1 cellular context compared by ENCODE assay signal in the genomic region with DNA sequence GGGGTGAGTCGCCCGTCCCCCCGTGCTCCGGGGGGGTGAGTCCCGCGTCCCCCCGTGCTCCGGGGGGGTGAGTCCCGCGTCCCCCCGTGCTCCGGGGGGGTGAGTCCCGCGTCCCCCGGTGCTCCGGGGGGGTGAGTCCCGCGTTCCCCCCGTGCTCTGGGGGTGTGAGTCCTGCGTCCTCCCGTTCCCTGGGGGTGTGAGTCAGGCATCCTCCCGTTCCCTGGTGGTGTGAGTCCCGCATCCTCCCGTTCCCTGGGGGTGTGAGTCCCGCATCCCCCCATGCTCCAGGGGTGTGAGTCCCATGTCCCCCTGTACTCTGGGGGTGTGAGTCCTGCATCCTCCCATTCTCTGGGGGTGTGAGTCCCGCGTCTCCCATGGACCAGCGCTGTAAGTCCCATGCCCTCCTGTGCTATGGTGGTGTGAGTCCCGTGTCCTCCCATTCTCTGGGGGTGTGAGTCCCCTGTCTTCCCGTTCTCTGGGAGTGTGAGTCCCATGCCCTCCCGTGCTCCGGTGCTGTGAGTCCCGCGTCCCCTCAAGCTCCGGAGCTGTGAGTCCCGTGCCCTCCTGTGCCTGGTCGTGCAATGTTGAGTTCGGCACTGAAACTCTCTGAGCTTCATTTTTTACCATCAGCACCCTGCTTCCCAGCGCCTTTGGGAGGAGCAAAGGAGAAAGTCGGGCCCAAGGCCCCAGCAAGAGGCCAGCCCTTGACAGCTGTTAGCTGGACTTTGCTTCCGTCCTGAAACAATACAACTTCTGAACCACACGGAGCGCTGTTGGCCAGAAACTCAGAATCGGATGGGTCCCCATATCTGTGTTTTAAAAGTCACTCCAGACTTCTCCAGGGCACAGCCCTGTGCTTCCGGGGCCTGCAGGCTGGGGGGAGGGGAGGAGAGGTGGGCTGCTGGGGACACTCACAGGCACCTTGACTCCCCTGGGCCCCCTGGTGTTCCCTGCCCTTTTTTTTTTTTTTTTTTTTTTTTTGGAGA.
TF ChIP-seq lines count a peak whose summit lies in the region.

No MANE protein-coding gene starts in this region.

TF ChIP-seq in HepG2, 621 proteins besides CTCF, POLR2A, EP300 and RAD21 (continued from another document and continues in another):
- TF ChIP-seq, protein P1, sequence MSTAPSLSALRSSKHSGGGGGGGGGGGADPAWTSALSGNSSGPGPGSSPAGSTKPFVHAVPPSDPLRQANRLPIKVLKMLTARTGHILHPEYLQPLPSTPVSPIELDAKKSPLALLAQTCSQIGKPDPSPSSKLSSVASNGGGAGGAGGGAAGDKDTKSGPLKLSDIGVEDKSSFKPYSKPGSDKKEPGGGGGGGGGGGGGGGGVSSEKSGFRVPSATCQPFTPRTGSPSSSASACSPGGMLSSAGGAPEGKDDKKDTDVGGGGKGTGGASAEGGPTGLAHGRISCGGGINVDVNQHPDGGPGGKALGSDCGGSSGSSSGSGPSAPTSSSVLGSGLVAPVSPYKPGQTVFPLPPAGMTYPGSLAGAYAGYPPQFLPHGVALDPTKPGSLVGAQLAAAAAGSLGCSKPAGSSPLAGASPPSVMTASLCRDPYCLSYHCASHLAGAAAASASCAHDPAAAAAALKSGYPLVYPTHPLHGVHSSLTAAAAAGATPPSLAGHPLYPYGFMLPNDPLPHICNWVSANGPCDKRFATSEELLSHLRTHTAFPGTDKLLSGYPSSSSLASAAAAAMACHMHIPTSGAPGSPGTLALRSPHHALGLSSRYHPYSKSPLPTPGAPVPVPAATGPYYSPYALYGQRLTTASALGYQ (CRISPR knock-in tag; IDR thresholded peaks at IDR 0.05), result no peak
- no peak for TF ChIP-seq ZNF652 (CRISPR knock-in tag; IDR thresholded peaks at IDR 0.05; ENCODE audit: borderline replicate concordance, low read depth)
- TF ChIP-seq, protein P2, sequence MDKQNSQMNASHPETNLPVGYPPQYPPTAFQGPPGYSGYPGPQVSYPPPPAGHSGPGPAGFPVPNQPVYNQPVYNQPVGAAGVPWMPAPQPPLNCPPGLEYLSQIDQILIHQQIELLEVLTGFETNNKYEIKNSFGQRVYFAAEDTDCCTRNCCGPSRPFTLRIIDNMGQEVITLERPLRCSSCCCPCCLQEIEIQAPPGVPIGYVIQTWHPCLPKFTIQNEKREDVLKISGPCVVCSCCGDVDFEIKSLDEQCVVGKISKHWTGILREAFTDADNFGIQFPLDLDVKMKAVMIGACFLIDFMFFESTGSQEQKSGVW (CRISPR knock-in tag; IDR thresholded peaks at IDR 0.05; ENCODE audit: borderline replicate concordance), result no peak
- TF ChIP-seq ZNF331 (CRISPR knock-in tag; IDR thresholded peaks at IDR 0.05), result peak; percentile 22; the same call in 1 of the 2 replicates
- TF ChIP-seq, protein P3, sequence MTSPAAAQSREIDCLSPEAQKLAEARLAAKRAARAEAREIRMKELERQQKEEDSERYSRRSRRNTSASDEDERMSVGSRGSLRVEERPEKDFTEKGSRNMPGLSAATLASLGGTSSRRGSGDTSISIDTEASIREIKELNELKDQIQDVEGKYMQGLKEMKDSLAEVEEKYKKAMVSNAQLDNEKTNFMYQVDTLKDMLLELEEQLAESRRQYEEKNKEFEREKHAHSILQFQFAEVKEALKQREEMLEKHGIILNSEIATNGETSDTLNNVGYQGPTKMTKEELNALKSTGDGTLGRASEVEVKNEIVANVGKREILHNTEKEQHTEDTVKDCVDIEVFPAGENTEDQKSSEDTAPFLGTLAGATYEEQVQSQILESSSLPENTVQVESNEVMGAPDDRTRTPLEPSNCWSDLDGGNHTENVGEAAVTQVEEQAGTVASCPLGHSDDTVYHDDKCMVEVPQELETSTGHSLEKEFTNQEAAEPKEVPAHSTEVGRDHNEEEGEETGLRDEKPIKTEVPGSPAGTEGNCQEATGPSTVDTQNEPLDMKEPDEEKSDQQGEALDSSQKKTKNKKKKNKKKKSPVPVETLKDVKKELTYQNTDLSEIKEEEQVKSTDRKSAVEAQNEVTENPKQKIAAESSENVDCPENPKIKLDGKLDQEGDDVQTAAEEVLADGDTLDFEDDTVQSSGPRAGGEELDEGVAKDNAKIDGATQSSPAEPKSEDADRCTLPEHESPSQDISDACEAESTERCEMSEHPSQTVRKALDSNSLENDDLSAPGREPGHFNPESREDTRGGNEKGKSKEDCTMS (CRISPR knock-in tag; conservative IDR thresholded peaks at IDR 0.05), result no peak
- TF ChIP-seq, protein P4, sequence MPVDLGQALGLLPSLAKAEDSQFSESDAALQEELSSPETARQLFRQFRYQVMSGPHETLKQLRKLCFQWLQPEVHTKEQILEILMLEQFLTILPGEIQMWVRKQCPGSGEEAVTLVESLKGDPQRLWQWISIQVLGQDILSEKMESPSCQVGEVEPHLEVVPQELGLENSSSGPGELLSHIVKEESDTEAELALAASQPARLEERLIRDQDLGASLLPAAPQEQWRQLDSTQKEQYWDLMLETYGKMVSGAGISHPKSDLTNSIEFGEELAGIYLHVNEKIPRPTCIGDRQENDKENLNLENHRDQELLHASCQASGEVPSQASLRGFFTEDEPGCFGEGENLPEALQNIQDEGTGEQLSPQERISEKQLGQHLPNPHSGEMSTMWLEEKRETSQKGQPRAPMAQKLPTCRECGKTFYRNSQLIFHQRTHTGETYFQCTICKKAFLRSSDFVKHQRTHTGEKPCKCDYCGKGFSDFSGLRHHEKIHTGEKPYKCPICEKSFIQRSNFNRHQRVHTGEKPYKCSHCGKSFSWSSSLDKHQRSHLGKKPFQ (CRISPR knock-in tag; IDR thresholded peaks at IDR 0.05; ENCODE audit: insufficient replicate concordance), result peak; percentile 96
- no peak for TF ChIP-seq GABPB1 (CRISPR knock-in tag; IDR thresholded peaks at IDR 0.05)
- TF ChIP-seq SMYD3 (CRISPR knock-in tag; IDR thresholded peaks at IDR 0.05), result no peak
- no peak for TF ChIP-seq KMT2B (CRISPR knock-in tag; IDR thresholded peaks at IDR 0.05)
- TF ChIP-seq, protein P5, sequence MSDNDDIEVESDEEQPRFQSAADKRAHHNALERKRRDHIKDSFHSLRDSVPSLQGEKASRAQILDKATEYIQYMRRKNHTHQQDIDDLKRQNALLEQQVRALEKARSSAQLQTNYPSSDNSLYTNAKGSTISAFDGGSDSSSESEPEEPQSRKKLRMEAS (IDR thresholded peaks at IDR 0.05), result peak; percentile 22; the same call in 1 of the 2 replicates
- TF ChIP-seq ZNF263 (CRISPR knock-in tag; IDR thresholded peaks at IDR 0.05), result peak; percentile 91
- TF ChIP-seq ZNF788 (CRISPR knock-in tag; IDR thresholded peaks at IDR 0.05; ENCODE audit: borderline replicate concordance), result no peak
- TF ChIP-seq ZNF124 (CRISPR knock-in tag; IDR thresholded peaks at IDR 0.05), result no peak
- no peak for TF ChIP-seq NFE2L2 (IDR thresholded peaks at IDR 0.05; ENCODE audit: low read length)
- TF ChIP-seq ZNF20 (CRISPR knock-in tag; IDR thresholded peaks at IDR 0.05), result no peak
- TF ChIP-seq MTF2 (CRISPR knock-in tag; IDR thresholded peaks at IDR 0.05; ENCODE audit: borderline replicate concordance), result peak; percentile 45; the same call in 1 of the 2 replicates
- TF ChIP-seq NR2F6 (IDR thresholded peaks at IDR 0.05), result 0 out of 2 replicates have a peak, but pooled peaks have one; percentile 13
- TF ChIP-seq NR2F6 (CRISPR knock-in tag; IDR thresholded peaks at IDR 0.05), result peak; percentile 50; the same call in 1 of the 2 replicates
- peak; percentile 72; the same call in 1 of the 2 replicates for TF ChIP-seq EEA1 (CRISPR knock-in tag; IDR thresholded peaks at IDR 0.05; ENCODE audit: borderline replicate concordance)
- peak; percentile 34; the same call in 1 of the 2 replicates for TF ChIP-seq KDM2A (CRISPR knock-in tag; IDR thresholded peaks at IDR 0.05; ENCODE audit: borderline replicate concordance, low read depth)
- TF ChIP-seq ASH2L (IDR thresholded peaks at IDR 0.05; ENCODE audit: insufficient read length, low read depth, low read length), result no peak
- 0 out of 2 replicates have a peak, but pooled peaks have one; percentile 44 for TF ChIP-seq SPEN (CRISPR knock-in tag; IDR thresholded peaks at IDR 0.05; ENCODE audit: low read depth)
- 0 out of 2 replicates have a peak, but pooled peaks have one; percentile 23 for TF ChIP-seq ZNF501 (CRISPR knock-in tag; IDR thresholded peaks at IDR 0.05)
- TF ChIP-seq ZNF10 (CRISPR knock-in tag; IDR thresholded peaks at IDR 0.05; ENCODE audit: borderline replicate concordance, low read depth), result no peak
- TF ChIP-seq, protein P6, sequence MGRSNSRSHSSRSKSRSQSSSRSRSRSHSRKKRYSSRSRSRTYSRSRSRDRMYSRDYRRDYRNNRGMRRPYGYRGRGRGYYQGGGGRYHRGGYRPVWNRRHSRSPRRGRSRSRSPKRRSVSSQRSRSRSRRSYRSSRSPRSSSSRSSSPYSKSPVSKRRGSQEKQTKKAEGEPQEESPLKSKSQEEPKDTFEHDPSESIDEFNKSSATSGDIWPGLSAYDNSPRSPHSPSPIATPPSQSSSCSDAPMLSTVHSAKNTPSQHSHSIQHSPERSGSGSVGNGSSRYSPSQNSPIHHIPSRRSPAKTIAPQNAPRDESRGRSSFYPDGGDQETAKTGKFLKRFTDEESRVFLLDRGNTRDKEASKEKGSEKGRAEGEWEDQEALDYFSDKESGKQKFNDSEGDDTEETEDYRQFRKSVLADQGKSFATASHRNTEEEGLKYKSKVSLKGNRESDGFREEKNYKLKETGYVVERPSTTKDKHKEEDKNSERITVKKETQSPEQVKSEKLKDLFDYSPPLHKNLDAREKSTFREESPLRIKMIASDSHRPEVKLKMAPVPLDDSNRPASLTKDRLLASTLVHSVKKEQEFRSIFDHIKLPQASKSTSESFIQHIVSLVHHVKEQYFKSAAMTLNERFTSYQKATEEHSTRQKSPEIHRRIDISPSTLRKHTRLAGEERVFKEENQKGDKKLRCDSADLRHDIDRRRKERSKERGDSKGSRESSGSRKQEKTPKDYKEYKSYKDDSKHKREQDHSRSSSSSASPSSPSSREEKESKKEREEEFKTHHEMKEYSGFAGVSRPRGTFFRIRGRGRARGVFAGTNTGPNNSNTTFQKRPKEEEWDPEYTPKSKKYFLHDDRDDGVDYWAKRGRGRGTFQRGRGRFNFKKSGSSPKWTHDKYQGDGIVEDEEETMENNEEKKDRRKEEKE (IDR thresholded peaks at IDR 0.05), result no peak
- TF ChIP-seq MEIS2 (CRISPR knock-in tag; IDR thresholded peaks at IDR 0.05), result 0 out of 2 replicates have a peak, but pooled peaks have one; percentile 32
- TF ChIP-seq SIN3B (IDR thresholded peaks at IDR 0.05; ENCODE audit: low read length), result no peak
- TF ChIP-seq ZNF121 (CRISPR knock-in tag; IDR thresholded peaks at IDR 0.05), result no peak
- TF ChIP-seq ZBTB20 (CRISPR knock-in tag; IDR thresholded peaks at IDR 0.05; ENCODE audit: borderline replicate concordance, low read depth), result 0 out of 2 replicates have a peak, but pooled peaks have one; percentile 18
- 0 out of 2 replicates have a peak, but pooled peaks have one; percentile 21 for TF ChIP-seq ELF3 (CRISPR knock-in tag; IDR thresholded peaks at IDR 0.05)
- 0 out of 2 replicates have a peak, but pooled peaks have one; percentile 32 for TF ChIP-seq ZNF34 (CRISPR knock-in tag; IDR thresholded peaks at IDR 0.05; ENCODE audit: borderline replicate concordance)
- TF ChIP-seq, protein P7, sequence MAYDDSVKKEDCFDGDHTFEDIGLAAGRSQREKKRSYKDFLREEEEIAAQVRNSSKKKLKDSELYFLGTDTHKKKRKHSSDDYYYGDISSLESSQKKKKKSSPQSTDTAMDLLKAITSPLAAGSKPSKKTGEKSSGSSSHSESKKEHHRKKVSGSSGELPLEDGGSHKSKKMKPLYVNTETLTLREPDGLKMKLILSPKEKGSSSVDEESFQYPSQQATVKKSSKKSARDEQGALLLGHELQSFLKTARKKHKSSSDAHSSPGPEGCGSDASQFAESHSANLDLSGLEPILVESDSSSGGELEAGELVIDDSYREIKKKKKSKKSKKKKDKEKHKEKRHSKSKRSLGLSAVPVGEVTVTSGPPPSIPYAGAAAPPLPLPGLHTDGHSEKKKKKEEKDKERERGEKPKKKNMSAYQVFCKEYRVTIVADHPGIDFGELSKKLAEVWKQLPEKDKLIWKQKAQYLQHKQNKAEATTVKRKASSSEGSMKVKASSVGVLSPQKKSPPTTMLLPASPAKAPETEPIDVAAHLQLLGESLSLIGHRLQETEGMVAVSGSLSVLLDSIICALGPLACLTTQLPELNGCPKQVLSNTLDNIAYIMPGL (CRISPR knock-in tag; IDR thresholded peaks at IDR 0.05; ENCODE audit: borderline replicate concordance in 1 of 2, low read depth in 1 of 2), result peak; percentile 53 to 75; a peak in 1 of 4 replicates
- TF ChIP-seq, protein P8, sequence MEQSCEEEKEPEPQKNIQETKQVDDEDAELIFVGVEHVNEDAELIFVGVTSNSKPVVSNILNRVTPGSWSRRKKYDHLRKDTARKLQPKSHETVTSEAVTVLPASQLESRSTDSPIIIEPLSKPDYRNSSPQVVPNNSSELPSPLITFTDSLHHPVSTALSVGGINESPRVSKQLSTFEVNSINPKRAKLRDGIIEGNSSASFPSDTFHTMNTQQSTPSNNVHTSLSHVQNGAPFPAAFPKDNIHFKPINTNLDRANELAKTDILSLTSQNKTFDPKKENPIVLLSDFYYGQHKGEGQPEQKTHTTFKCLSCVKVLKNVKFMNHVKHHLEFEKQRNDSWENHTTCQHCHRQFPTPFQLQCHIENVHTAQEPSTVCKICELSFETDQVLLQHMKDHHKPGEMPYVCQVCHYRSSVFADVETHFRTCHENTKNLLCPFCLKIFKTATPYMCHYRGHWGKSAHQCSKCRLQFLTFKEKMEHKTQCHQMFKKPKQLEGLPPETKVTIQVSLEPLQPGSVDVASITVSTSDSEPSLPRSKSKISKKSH (CRISPR knock-in tag; IDR thresholded peaks at IDR 0.05; ENCODE audit: borderline replicate concordance), result peak; percentile 84; the same call in 1 of the 2 replicates
- TF ChIP-seq ZNF781 (CRISPR knock-in tag; IDR thresholded peaks at IDR 0.05; ENCODE audit: borderline replicate concordance, not compliant biosample characterization), result peak; percentile 15
- TF ChIP-seq FOXJ3 (CRISPR knock-in tag; IDR thresholded peaks at IDR 0.05; ENCODE audit: borderline replicate concordance), result no peak
- TF ChIP-seq, protein P9, sequence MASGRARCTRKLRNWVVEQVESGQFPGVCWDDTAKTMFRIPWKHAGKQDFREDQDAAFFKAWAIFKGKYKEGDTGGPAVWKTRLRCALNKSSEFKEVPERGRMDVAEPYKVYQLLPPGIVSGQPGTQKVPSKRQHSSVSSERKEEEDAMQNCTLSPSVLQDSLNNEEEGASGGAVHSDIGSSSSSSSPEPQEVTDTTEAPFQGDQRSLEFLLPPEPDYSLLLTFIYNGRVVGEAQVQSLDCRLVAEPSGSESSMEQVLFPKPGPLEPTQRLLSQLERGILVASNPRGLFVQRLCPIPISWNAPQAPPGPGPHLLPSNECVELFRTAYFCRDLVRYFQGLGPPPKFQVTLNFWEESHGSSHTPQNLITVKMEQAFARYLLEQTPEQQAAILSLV (CRISPR knock-in tag; IDR thresholded peaks at IDR 0.05; ENCODE audit: borderline replicate concordance), result peak; percentile 57
- TF ChIP-seq ZFP36 (IDR thresholded peaks at IDR 0.05; ENCODE audit: borderline replicate concordance, low read depth, low read length, partially characterized antibody), result no peak
- no peak for TF ChIP-seq ZNF382 (CRISPR knock-in tag; IDR thresholded peaks at IDR 0.05; ENCODE audit: borderline replicate concordance)
- TF ChIP-seq ZNF510 (CRISPR knock-in tag; IDR thresholded peaks at IDR 0.05; ENCODE audit: low read depth), result 0 out of 2 replicates have a peak, but pooled peaks have one; percentile 34
- no peak; the same call in 1 of the 2 replicates for TF ChIP-seq ZNF616 (CRISPR knock-in tag; IDR thresholded peaks at IDR 0.05; ENCODE audit: low read depth)
- TF ChIP-seq ZNF3 (CRISPR knock-in tag; IDR thresholded peaks at IDR 0.05), result no peak
- TF ChIP-seq IRX3 (CRISPR knock-in tag; IDR thresholded peaks at IDR 0.05; ENCODE audit: borderline replicate concordance, low read depth), result no peak
